ENCODE assay signal across 30 cellular contexts in the genomic region with DNA sequence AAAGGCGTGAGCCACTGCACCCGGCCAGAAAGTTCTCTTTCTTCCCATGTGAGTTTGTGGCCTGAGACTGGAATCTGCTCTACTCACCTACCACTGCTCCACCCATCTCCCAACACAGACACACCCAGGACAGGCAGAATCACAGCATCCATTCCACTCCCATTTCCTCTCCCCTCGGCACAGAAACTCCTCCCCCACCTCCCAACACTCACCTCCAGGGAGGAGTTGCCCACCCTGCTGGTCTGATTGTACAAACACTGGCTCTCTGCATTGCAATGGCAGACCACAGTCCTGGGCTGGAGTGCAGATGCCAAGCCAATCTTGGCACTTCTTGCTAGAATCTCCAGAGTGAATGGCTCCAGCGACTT. TPM values are rescaled to one million over a fixed set of nuclear protein-coding genes. Genes with fewer than 3 reads are reported as not detected.
DNase-seq lines count a peak whose midpoint lies in the region; ATAC-seq, FAIRE-seq and TF ChIP-seq lines count a peak whose summit lies in the region.
"Had no signal": no experiment of that assay in that cellular context is flagged by ENCODE, and none has a peak within 500 bp of the region (broad histone marks: within the 10 kb centered on the region; RNA-seq: fewer than 3 reads in every experiment).

No MANE protein-coding gene starts in this region.

- H4K91ac ChIP-seq in H1 (replicated peaks; ENCODE audit: insufficient read length, low read length): no peak overlapping the region

- no peak for TF ChIP-seq CTCF in H1 (IDR thresholded peaks at IDR 0.05; ENCODE audit: control extremely low read depth in 1 of 3, insufficient read depth in 1 of 3, low read depth in 1 of 3, low read length in 3 of 3)

- no peaks in the 10 kb centered on the region for H3K9me3 ChIP-seq in H1 (ENCODE audit: insufficient read depth in 2 of 2, low read depth in 1 of 2, low read length in 1 of 2)
- H3K9me3 ChIP-seq: colonic mucosa, HAP-1, heart right ventricle, lower lobe of right lung, prostate gland had no signal

- peak; percentile 33 for DNase-seq in NCI-H2227 (lab: John Stamatoyannopoulos, UW; ENCODE audit: unreplicated experiment)
- DNase-seq in NCI-H2227 treated with DMSO at 0.1 percent for 48 hours (lab: John Stamatoyannopoulos, UW): no peak
- peak; percentile 47 for DNase-seq in M059J (ENCODE audit: low read depth)
- DNase-seq in H1 (ENCODE audit: low read depth in 1 of 2, low spot score in 2 of 2): peak in 1 of 2 experiments; percentile 41
- no peak for DNase-seq in natural killer cell treated with Interleukin-12 subunit alpha and Interleukin-12 subunit beta and Interleukin-15 and Interleukin-18, amount 100 ng/mL, for 72 hours (ENCODE audit: low spot score)
- no peak for DNase-seq in activated effector memory CD4-positive, alpha-beta T cell treated with Interleukin-2 at 50 U/mL for 16 hours
- no peak for DNase-seq in NOMO-1 (lab: John Stamatoyannopoulos, UW; ENCODE audit: unreplicated experiment in 2 of 2)
- DNase-seq: activated CD4-positive, alpha-beta T cell treated with anti-CD3 and anti-CD28 coated beads, Interleukin-2, amount 50 U/mL, for 48 hours; colonic mucosa; GF-D8; heart right ventricle; lower lobe of right lung; naive B cell; NCI-H1930; NCI-H446 treated with DMSO at 0.1 percent for 48 hours; SIG-M5; small intestine; stimulated activated CD4-positive, alpha-beta T cell treated with anti-CD3 and anti-CD28 coated beads, Interleukin-4, amount 100 ng/mL, for 24 hours had no signal

- H3K14ac ChIP-seq in H1 (ENCODE audit: insufficient read length): no peak overlapping the region

- no peak overlapping the region for H3K4me3 ChIP-seq in H1 (ENCODE audit: extremely low read depth in 1 of 4, insufficient read depth in 2 of 4, low read depth in 3 of 4, low read length in 4 of 4)
- H3K4me3 ChIP-seq: colonic mucosa, GM12878, HAP-1, heart right ventricle, lower lobe of right lung, prostate gland had no signal

- H2BK120ac ChIP-seq in H1 (replicated peaks; ENCODE audit: low read depth, low read length): no peak overlapping the region

- H4K20me1 ChIP-seq in H1 (replicated peaks in 1 of 2; ENCODE audit: control insufficient read depth in 1 of 2, insufficient read depth in 2 of 2, low read length in 2 of 2): no peaks in the 10 kb centered on the region

- POLR2A ChIA-PET in H1 (lab: Charles Lee; ENCODE audit: partially characterized antibody): no interaction called here

- TF ChIP-seq POLR2A in H1 (IDR thresholded peaks at IDR 0.05; ENCODE audit: control extremely low read depth in 1 of 2, low read depth in 2 of 2, low read length in 2 of 2): no peak

- peaks cover 0 to 10% (median 5%) of the 10 kb centered on the region in 4 experiments; a peak in 3 of 7 replicates for H3K4me1 ChIP-seq in H1 (replicated peaks in 1 of 4; ENCODE audit: control insufficient read depth in 3 of 4, insufficient read depth in 4 of 4, low read length in 3 of 4)
- H3K4me1 ChIP-seq: colonic mucosa, HAP-1, prostate gland had no signal

- no peaks in the 10 kb centered on the region for H3K79me2 ChIP-seq in H1 (ENCODE audit: control insufficient read depth in 1 of 2, insufficient read depth in 2 of 2, low read length in 2 of 2)

- peaks cover 23 to 46% of the 10 kb centered on the region in 2 donors for H3K4me1 Mint-ChIP-seq in natural killer cell treated with Interleukin-12 subunit alpha and Interleukin-12 subunit beta and Interleukin-15 and Interleukin-18, amount 100 ng/mL, for 72 hours (ENCODE audit: low read depth in 2 of 2)

- 0 out of 2 replicates have a peak overlapping the region, but pooled peaks have one; percentile 72 for H2BK15ac ChIP-seq in H1 (ENCODE audit: low read length)

- H3K4me2 ChIP-seq in H1 (ENCODE audit: insufficient read depth in 1 of 2, low read depth in 2 of 2, low read length in 2 of 2): no peak overlapping the region

- TF ChIP-seq RAD21 in H1 (IDR thresholded peaks at IDR 0.05 in 1 of 2, conservative IDR thresholded peaks at IDR 0.05 in 1 of 2; ENCODE audit: low read depth in 2 of 2, low read length in 2 of 2): no peak

- H3K23me2 ChIP-seq in H1 (ENCODE audit: low read depth, low read length): no peaks in the 10 kb centered on the region

- no peak for TF ChIP-seq EP300 in H1 (IDR thresholded peaks at IDR 0.05; ENCODE audit: borderline replicate concordance in 1 of 2, low read depth in 2 of 2, low read length in 2 of 2)

- no peaks in the 10 kb centered on the region for H3K36me3 ChIP-seq in H1 (ENCODE audit: control insufficient read depth in 2 of 4, insufficient read depth in 4 of 4, low read length in 3 of 4)
- H3K36me3 ChIP-seq: HAP-1, heart right ventricle, lower lobe of right lung, prostate gland had no signal

- H3K4me3 Mint-ChIP-seq in natural killer cell treated with Interleukin-12 subunit alpha and Interleukin-12 subunit beta and Interleukin-15 and Interleukin-18, amount 100 ng/mL, for 72 hours: peak overlapping the region; percentile 65
- H3K4me3 Mint-ChIP-seq: activated naive CD8-positive, alpha-beta T cell; brain had no signal

- H2AK5ac ChIP-seq in H1 (ENCODE audit: low read depth, low read length): no peak overlapping the region

- no peak overlapping the region for H4K5ac ChIP-seq in H1 (ENCODE audit: insufficient read length, low read depth, low read length)

- H3K27me3 ChIP-seq in H1 (replicated peaks in 1 of 4; ENCODE audit: control insufficient read depth in 3 of 4, extremely low read depth in 1 of 4, insufficient read depth in 3 of 4, low read length in 3 of 4): no peaks in the 10 kb centered on the region; a peak in 1 of 7 replicates

- H3K27ac ChIP-seq in H1 (ENCODE audit: low read depth, low read length): no peak overlapping the region
- H3K27ac ChIP-seq: colonic mucosa, heart right ventricle, lower lobe of right lung, prostate gland, VCaP had no signal

- peak overlapping the region; percentile 46 to 69 for H3K27ac Mint-ChIP-seq in natural killer cell treated with Interleukin-12 subunit alpha and Interleukin-12 subunit beta and Interleukin-15 and Interleukin-18, amount 100 ng/mL, for 72 hours
- H3K27ac Mint-ChIP-seq: activated naive CD8-positive, alpha-beta T cell had no signal

- peak overlapping the region; percentile 66; the same call in 1 of the 2 replicates for H4K8ac ChIP-seq in H1 (ENCODE audit: extremely low read depth, insufficient read depth, low read length)

- H3K36me3 Mint-ChIP-seq in natural killer cell treated with Interleukin-12 subunit alpha and Interleukin-12 subunit beta and Interleukin-15 and Interleukin-18, amount 100 ng/mL, for 72 hours: no peaks in the 10 kb centered on the region
- H3K36me3 Mint-ChIP-seq: activated naive CD8-positive, alpha-beta T cell; brain; naive B cell had no signal

- FAIRE-seq in H1 (lab: Jason Lieb, UNC): no peak
- FAIRE-seq: A204.1, endometrium, GM12878, small intestine had no signal

- peaks cover 8 to 31% of the 10 kb centered on the region in 2 donors for H3K27me3 Mint-ChIP-seq in natural killer cell treated with Interleukin-12 subunit alpha and Interleukin-12 subunit beta and Interleukin-15 and Interleukin-18, amount 100 ng/mL, for 72 hours

- 0 out of 2 replicates have a peak overlapping the region, but pooled peaks have one; percentile 30 for H2AFZ ChIP-seq in H1 (ENCODE audit: low read length)

- no peaks in the 10 kb centered on the region for H3K79me1 ChIP-seq in H1 (ENCODE audit: low read depth, low read length)

- CTCF ChIA-PET in H1 (lab: Charles Lee; ENCODE audit: partially characterized antibody): interaction anchor here (1.0 to 1.2 kb wide), 3 partner anchors 13 to 137 kb away, joined by 3 to 4 read pairs (median 3); no protein-coding TSS in a partner anchor

- no peak for ATAC-seq in natural killer cell treated with Interleukin-12 subunit alpha and Interleukin-12 subunit beta and Interleukin-15 and Interleukin-18, amount 100 ng/mL, for 72 hours
- no peak for ATAC-seq in HG02759 (IDR thresholded peaks at IDR 0.05; ENCODE audit: unreplicated experiment)
- ATAC-seq: GM12878, heart right ventricle, lower lobe of right lung had no signal

- no peak overlapping the region for H3K18ac ChIP-seq in H1 (ENCODE audit: extremely low read depth, low read length)

- no peak overlapping the region for H3K9ac ChIP-seq in H1 (replicated peaks in 1 of 4; ENCODE audit: extremely low read depth in 1 of 4, low read depth in 3 of 4, low read length in 3 of 4)

- H3K4ac ChIP-seq in H1 (replicated peaks; ENCODE audit: insufficient read length, low read depth, low read length): peak overlapping the region; percentile 85

- 85% methylated on average over 4 of the region's 4 CpGs; no CpG with 5 or more reads in 1 of the 2 experiments for WGBS in H1 (ENCODE audit: extremely low coverage in 1 of 2, insufficient coverage in 1 of 2, insufficient read length in 1 of 2, insufficient replicate concordance in 2 of 2, low coverage in 1 of 2, low lambda C conversion rate in 2 of 2, missing lambda C conversion rate in 1 of 2), 2 experiments

- no peak overlapping the region for H3K56ac ChIP-seq in H1 (replicated peaks; ENCODE audit: insufficient read length, low read depth, low read length)

- no peak overlapping the region for H2BK20ac ChIP-seq in H1 (ENCODE audit: low read length)

- H2BK12ac ChIP-seq in H1 (ENCODE audit: low read depth, low read length): no peak overlapping the region

- no peak overlapping the region for H2BK5ac ChIP-seq in H1 (ENCODE audit: low read depth, low read length)

- no peaks in the 10 kb centered on the region for H3K9me3 Mint-ChIP-seq in natural killer cell treated with Interleukin-12 subunit alpha and Interleukin-12 subunit beta and Interleukin-15 and Interleukin-18, amount 100 ng/mL, for 72 hours
- H3K9me3 Mint-ChIP-seq: naive B cell had no signal

- no peak overlapping the region for H3K23ac ChIP-seq in H1 (ENCODE audit: insufficient read length)

RNA-seq across cellular contexts. Expression of a gene that starts 36.1 kb away (rescaled TPM):
- 0.07 TPM in 1 of 2 replicates, not detected in the other for total RNA-seq in M059J (2014; rRNA removed; shearing (Covaris generic))
- total RNA-seq in H1 (2021; fragmentation: NEBNext Ultra II Directional; extraction: Animal tissue kit (Norgen Biotek cat#: 25700)): 0.24 TPM in 1 of 2 replicates, not detected in the other
- polyA plus RNA-seq in H1 (2011; rRNA removed): 0.19 and 0.26 TPM in 2 replicates
- 0.26 TPM for polyA plus RNA-seq in H1 (2011; cell fraction: cytosol; rRNA removed)
- 0.27 TPM for polyA plus RNA-seq in H1 (2011; cell fraction: nucleus; rRNA removed)
- polyA plus RNA-seq in H1 (2012, experiment 1 of 2): 0.13 to 0.19 TPM (median 0.15 TPM) in 3 of 4 replicates, not detected in the other
- polyA plus RNA-seq in H1 (2012, experiment 2 of 2): not detected
- polyA plus RNA-seq in H1 (2013, experiment 1 of 2): 0.16 TPM
- polyA plus RNA-seq in H1 (2013, experiment 2 of 2): 0.33 TPM
- polyA minus RNA-seq in H1 (2011; rRNA and poly(A)+ RNA removed): 0.16 TPM in 1 of 2 replicates, not detected in the other
- not detected for polyA minus RNA-seq in H1 (2011; cell fraction: cytosol; rRNA and poly(A)+ RNA removed)
- not detected for polyA minus RNA-seq in H1 (2011; cell fraction: nucleus; rRNA and poly(A)+ RNA removed)
- total RNA-seq in natural killer cell treated with Interleukin-12 subunit alpha and Interleukin-12 subunit beta and Interleukin-15 and Interleukin-18, amount 100 ng/mL, for 72 hours: 1 to 10 TPM; 2.4 to 3.5 TPM

RNA-seq across cellular contexts. Expression of a gene that starts 54.8 kb away (rescaled TPM):
- total RNA-seq in M059J (2014; rRNA removed; shearing (Covaris generic)): 0.02 and 0.05 TPM in 2 replicates
- total RNA-seq in H1 (2021; fragmentation: NEBNext Ultra II Directional; extraction: Animal tissue kit (Norgen Biotek cat#: 25700)): 1.4 and 2.0 TPM in 2 replicates
- 0.89 and 2.0 TPM in 2 replicates for polyA plus RNA-seq in H1 (2011; rRNA removed)
- 0.94 TPM for polyA plus RNA-seq in H1 (2011; cell fraction: cytosol; rRNA removed)
- polyA plus RNA-seq in H1 (2011; cell fraction: nucleus; rRNA removed): 5.4 TPM
- polyA plus RNA-seq in H1 (2012, experiment 1 of 2): 1.1 to 1.8 TPM (median 1.6 TPM) in 4 replicates
- polyA plus RNA-seq in H1 (2012, experiment 2 of 2): 0.34 TPM
- polyA plus RNA-seq in H1 (2013, experiment 1 of 2): 0.83 TPM
- 0.59 TPM for polyA plus RNA-seq in H1 (2013, experiment 2 of 2)
- 0.98 and 2.0 TPM in 2 replicates for polyA minus RNA-seq in H1 (2011; rRNA and poly(A)+ RNA removed)
- 1.0 TPM for polyA minus RNA-seq in H1 (2011; cell fraction: cytosol; rRNA and poly(A)+ RNA removed)
- 2.8 TPM for polyA minus RNA-seq in H1 (2011; cell fraction: nucleus; rRNA and poly(A)+ RNA removed)
- total RNA-seq in natural killer cell treated with Interleukin-12 subunit alpha and Interleukin-12 subunit beta and Interleukin-15 and Interleukin-18, amount 100 ng/mL, for 72 hours: under 1 TPM; 0.19 to 0.28 TPM
- total RNA-seq: heart right ventricle, subcutaneous adipose tissue had no signal
- polyA plus RNA-seq: BJ, urinary bladder had no signal

Comparison
In these comparisons a context has a peak if more than half of its experiments do, and no peak if none do; other contexts are left out.
1. DNase-seq: peak in NCI-H2227 (single experiment) and M059J (single experiment); none in NCI-H2227 treated with DMSO at 0.1 percent for 48 hours (single experiment), natural killer cell treated with Interleukin-12 subunit alpha and Interleukin-12 subunit beta and Interleukin-15 and Interleukin-18, amount 100 ng/mL, for 72 hours (single experiment), activated effector memory CD4-positive, alpha-beta T cell treated with Interleukin-2 at 50 U/mL for 16 hours (single experiment) and NOMO-1 (0 of 2).